8 cellular contexts compared by ENCODE assay signal in genomic region chr14:105093426-105094192, GRCh38. TPM values are rescaled to one million over a fixed set of nuclear protein-coding genes. Genes with fewer than 3 reads are reported as not detected.
A peak's percentile ranks its signal among the peaks of the same experiment; 100 is the strongest.
DNase-seq lines count a peak whose midpoint lies in the region; ATAC-seq and TF ChIP-seq lines count a peak whose summit lies in the region.

No MANE protein-coding gene starts in this region.

- H4K20me1 ChIP-seq in smooth muscle cell (ENCODE audit: low read depth): peaks cover 38% of the 10 kb centered on the region

- H3K9me3 Mint-ChIP-seq in T-helper 1 cell treated with Interleukin-12 subunit alpha and Interleukin-12 subunit beta and Interleukin-4 antibody, amounts not matched to agents 30 μg/mL and 1 μg/mL, for 36 hours: no peaks in the 10 kb centered on the region

- H3K4me1 ChIP-seq in iPS-15b (ENCODE audit: control insufficient read depth, insufficient read depth, low read length) (peaks cover 2% of the 10 kb centered on the region), smooth muscle cell (ENCODE audit: low read depth) (peaks cover 13% of the 10 kb centered on the region)

- DNase-seq in AG04449 (ENCODE audit: low read depth, low spot score) (no peak), HT1080 (ENCODE audit: low read depth) (peak; percentile 57), astrocyte of the spinal cord (ENCODE audit: low read depth, low spot score) (peak; percentile 72), smooth muscle cell (lab: John Stamatoyannopoulos, UW; ENCODE audit: unreplicated experiment) (peak; percentile 65)

- in situ Hi-C loops in astrocyte of the spinal cord (cut with HindIII; ENCODE audit: low sequenced_read_pairs): no loop called here

- peak overlapping the region; percentile 98 for H3K4me2 ChIP-seq in smooth muscle cell

- H3K27me3 Mint-ChIP-seq in T-helper 1 cell treated with Interleukin-12 subunit alpha and Interleukin-12 subunit beta and Interleukin-4 antibody, amounts not matched to agents 30 μg/mL and 1 μg/mL, for 36 hours (ENCODE audit: low read depth): peaks cover 9% of the 10 kb centered on the region

- CTCF ChIA-PET in AG04449 (lab: Yijun Ruan, JAX): interaction anchor here (0.6 to 2.4 kb wide), 6 partner anchors 7 to 106 kb away, joined by 3 to 8 read pairs (median 4); no protein-coding TSS in a partner anchor

- TF ChIP-seq CTCF in AG04449 (IDR thresholded peaks at IDR 0.05; ENCODE audit: insufficient read depth, low read length, missing control alignments) (peak; percentile 78), astrocyte of the spinal cord (IDR thresholded peaks at IDR 0.05; ENCODE audit: low read depth, low read length) (peak; percentile 64), smooth muscle cell (IDR thresholded peaks at IDR 0.05; ENCODE audit: borderline replicate concordance, insufficient read depth, poor library complexity, severe bottlenecking) (peak; percentile 49)

- H3K27ac Mint-ChIP-seq in T-helper 1 cell treated with Interleukin-12 subunit alpha and Interleukin-12 subunit beta and Interleukin-4 antibody, amounts not matched to agents 30 μg/mL and 1 μg/mL, for 36 hours: peak overlapping the region; percentile 49

- peaks cover 20% of the 10 kb centered on the region for H3F3A ChIP-seq in smooth muscle cell (ENCODE audit: low read depth)

- H3K9ac ChIP-seq in iPS-15b (ENCODE audit: low read depth, low read length) (peak overlapping the region; percentile 76), smooth muscle cell (ENCODE audit: low read depth) (peak overlapping the region; percentile 86)

- peaks cover 10% of the 10 kb centered on the region for H3K4me1 Mint-ChIP-seq in T-helper 1 cell treated with Interleukin-12 subunit alpha and Interleukin-12 subunit beta and Interleukin-4 antibody, amounts not matched to agents 30 μg/mL and 1 μg/mL, for 36 hours (ENCODE audit: low read depth)

- ATAC-seq in GM19023 (IDR thresholded peaks at IDR 0.05; ENCODE audit: unreplicated experiment) (peak; percentile 48), HG02884 (IDR thresholded peaks at IDR 0.05; ENCODE audit: unreplicated experiment) (no peak)

- H3K27me3 ChIP-seq in iPS-15b (ENCODE audit: control insufficient read depth, insufficient read depth, low read length) (peaks cover 20% of the 10 kb centered on the region), smooth muscle cell (ENCODE audit: low read depth) (no peaks in the 10 kb centered on the region)

- H2AFZ ChIP-seq in smooth muscle cell (ENCODE audit: low read depth): peak overlapping the region; percentile 72

- POLR2A ChIA-PET in AG04449 (lab: Yijun Ruan, JAX): no interaction called here

- H3K4me3 Mint-ChIP-seq in T-helper 1 cell treated with Interleukin-12 subunit alpha and Interleukin-12 subunit beta and Interleukin-4 antibody, amounts not matched to agents 30 μg/mL and 1 μg/mL, for 36 hours: peak overlapping the region; percentile 69

- H3K36me3 ChIP-seq in iPS-15b (ENCODE audit: control insufficient read depth, insufficient read depth, low read length): no peaks in the 10 kb centered on the region
- H3K36me3 ChIP-seq in smooth muscle cell (ENCODE audit: low read depth): no peaks in the 10 kb centered on the region

- no peaks in the 10 kb centered on the region for H3K79me2 ChIP-seq in smooth muscle cell (ENCODE audit: low read depth)

- WGBS in smooth muscle cell (ENCODE audit: low lambda C conversion rate): under 1% methylated on average over 34 of the region's 77 CpGs

- peak overlapping the region; percentile 76 for H3K4me3 ChIP-seq in AG04449 (ENCODE audit: low read depth, low read length)
- H3K4me3 ChIP-seq in astrocyte of the spinal cord (ENCODE audit: low read depth, low read length): peak overlapping the region; percentile 67
- H3K4me3 ChIP-seq in iPS-15b (ENCODE audit: low read depth, low read length): peak overlapping the region; percentile 46
- peak overlapping the region; percentile 93 for H3K4me3 ChIP-seq in smooth muscle cell

- no peaks in the 10 kb centered on the region for H3K36me3 Mint-ChIP-seq in T-helper 1 cell treated with Interleukin-12 subunit alpha and Interleukin-12 subunit beta and Interleukin-4 antibody, amounts not matched to agents 30 μg/mL and 1 μg/mL, for 36 hours (ENCODE audit: low read depth)

- H3K9me3 ChIP-seq in iPS-15b (ENCODE audit: control insufficient read depth, insufficient read depth, low read length): no peaks in the 10 kb centered on the region
- H3K9me3 ChIP-seq in smooth muscle cell (replicated peaks; ENCODE audit: low read depth): no peaks in the 10 kb centered on the region

- H3K27ac ChIP-seq in smooth muscle cell (ENCODE audit: low read depth): no peak overlapping the region

RNA-seq across cellular contexts. Expression of gene GPR132, which starts 28.4 kb away (rescaled TPM):
- 0.21 and 0.40 TPM in 2 replicates for total RNA-seq in HT1080 (2014; rRNA removed; shearing (Covaris generic))
- 0.28 and 0.37 TPM in 2 replicates for polyA plus RNA-seq in HT1080 (2015; cell fraction: cytosol; rRNA removed)
- 0.14 and 0.23 TPM in 2 replicates for polyA plus RNA-seq in HT1080 (2015; cell fraction: nucleus; rRNA removed)
- 0.18 TPM in 1 of 2 replicates, not detected in the other for total RNA-seq in smooth muscle cell
- polyA plus RNA-seq in smooth muscle cell: 0.62 and 1.6 TPM in 2 replicates
